Comparison of ENCODE assay signal across 18 cellular contexts in genomic region chr11:29224739-29225384, GRCh38.
DNase-seq lines count a peak whose midpoint lies in the region; ATAC-seq, FAIRE-seq and TF ChIP-seq lines count a peak whose summit lies in the region.
"Had no signal": no experiment of that assay in that cellular context is flagged by ENCODE, and none has a peak within 500 bp of the region (broad histone marks: within the 10 kb centered on the region; RNA-seq: fewer than 3 reads in every experiment).

No MANE protein-coding gene starts in this region.

- peaks cover 16% of the 10 kb centered on the region; the same call in 2 of the 3 replicates for H3K9me3 Mint-ChIP-seq in GM23338

- H3K4me3 ChIP-seq in GM23338 (no peak overlapping the region), GM12878 (no peak overlapping the region), neuronal stem cell (ENCODE audit: low read length in 2 of 2) (no peak overlapping the region)
- H3K4me3 ChIP-seq: HAP-1, SJCRH30 had no signal

- H2AFZ ChIP-seq in GM23338 (peak overlapping the region; percentile 57), GM12878 (ENCODE audit: control insufficient read depth, low read depth, low read length) (peak overlapping the region; percentile 34), neuronal stem cell (ENCODE audit: low read length) (peak overlapping the region; percentile 3)

- no peak overlapping the region for H2BK12ac ChIP-seq in neuronal stem cell (ENCODE audit: low read length)

- no peak for TF ChIP-seq CTCF in GM23338 (conservative IDR thresholded peaks at IDR 0.05; ENCODE audit: low read depth in 2 of 2)
- TF ChIP-seq CTCF in GM12878 (IDR thresholded peaks at IDR 0.05 in 2 of 3, conservative IDR thresholded peaks at IDR 0.05 in 1 of 3; ENCODE audit: control insufficient read depth in 2 of 3, extremely low read depth in 1 of 3, insufficient read depth in 1 of 3, low read depth in 3 of 3, low read length in 3 of 3), result no peak

- no peak overlapping the region; the same call in 1 of the 2 replicates for H3K27ac Mint-ChIP-seq in GM23338

- no peak for TF ChIP-seq EP300 in GM12878 (IDR thresholded peaks at IDR 0.05; ENCODE audit: borderline replicate concordance in 1 of 2, control insufficient read depth in 1 of 2, low read depth in 2 of 2, low read length in 2 of 2)

- peak; percentile 43 for DNase-seq in GM23338 (ENCODE audit: low spot score)
- DNase-seq in GM12878 (ENCODE audit: low read depth, low spot score), result no peak
- peak; percentile 24 for DNase-seq in iPS-NIHi11 (ENCODE audit: low spot score)
- DNase-seq in neuronal stem cell (ENCODE audit: low spot score), result no peak
- DNase-seq in activated CD4-positive, alpha-beta T cell treated with anti-CD3 and anti-CD28 coated beads for 48 hours, result no peak
- DNase-seq in DMS153 treated with DMSO at 0.1 percent for 48 hours (lab: John Stamatoyannopoulos, UW; ENCODE audit: unreplicated experiment), result no peak
- DNase-seq: ACHN; AML-193; COR-L47; DMS153; NCI-H1417; NCI-H1930; NCI-H526 treated with DMSO at 0.1 percent for 48 hours; NK-92 treated with Interleukin-12 subunit alpha and Interleukin-12 subunit beta, amount 100 ng/mL, for 24 hours had no signal

- no peak overlapping the region for H4K91ac ChIP-seq in neuronal stem cell (ENCODE audit: low read depth, low read length, poor library complexity)

- H3K27me3 ChIP-seq in GM23338 (ENCODE audit: insufficient read depth) (no peaks in the 10 kb centered on the region), GM12878 (replicated peaks in 1 of 2; ENCODE audit: control insufficient read depth in 2 of 2, insufficient read depth in 2 of 2, low read length in 1 of 2) (no peaks in the 10 kb centered on the region), neuronal stem cell (ENCODE audit: control insufficient read depth in 3 of 3, insufficient read depth in 3 of 3, low read depth in 1 of 3, low read length in 3 of 3) (peaks cover 0 to 3% (median 0%) of the 10 kb centered on the region in 3 experiments)
- H3K27me3 ChIP-seq: SJCRH30 had no signal

- RAD21 ChIA-PET in GM12878 (lab: Charles Lee; ENCODE audit: unreplicated experiment), result interaction anchor here (0.9 kb wide), 1 partner anchor 1526 kb away, joined by 3 read pairs; no protein-coding TSS in a partner anchor

- SMC1A ChIA-PET in GM12878 (lab: Charles Lee; ENCODE audit: uncharacterized antibody, unreplicated experiment), result interaction anchor here (0.7 to 0.9 kb wide), 2 partner anchors 18 to 68 kb away, joined by 3 read pairs; no protein-coding TSS in a partner anchor

- WGBS in GM12878 (ENCODE audit: insufficient coverage, insufficient replicate concordance, low lambda C conversion rate, missing lambda C conversion rate), result 35% methylated on average over 9 of the region's 9 CpGs
- no CpG with 5 or more reads among the region's 9 CpGs for WGBS in neuronal stem cell (ENCODE audit: extremely low coverage in 2 of 2, insufficient read length in 2 of 2, insufficient replicate concordance in 1 of 2), 2 donors

- peak overlapping the region; percentile 93 for H4K8ac ChIP-seq in neuronal stem cell (ENCODE audit: low read depth, low read length)

- FAIRE-seq in GM12878 (lab: Jason Lieb, UNC), result no peak

- H3K23ac ChIP-seq in neuronal stem cell (ENCODE audit: low read depth, low read length, poor library complexity), result no peak overlapping the region

- no peaks in the 10 kb centered on the region for H3K4me1 ChIP-seq in GM23338 (ENCODE audit: insufficient read depth)
- no peaks in the 10 kb centered on the region for H3K4me1 ChIP-seq in GM12878 (ENCODE audit: control insufficient read depth, insufficient read depth, low read length)
- peaks cover 0 to 7% of the 10 kb centered on the region in 2 donors for H3K4me1 ChIP-seq in neuronal stem cell (ENCODE audit: control insufficient read depth in 2 of 2, insufficient read depth in 1 of 2, low read depth in 1 of 2, low read length in 2 of 2)
- H3K4me1 ChIP-seq: HAP-1, SJCRH30 had no signal

- no peak overlapping the region for H2BK120ac ChIP-seq in neuronal stem cell (ENCODE audit: low read depth, low read length)

- H3K9me2 ChIP-seq in GM23338 (ENCODE audit: insufficient read depth), result no peaks in the 10 kb centered on the region

- H4K20me1 ChIP-seq in GM23338 (replicated peaks; ENCODE audit: insufficient read depth) (no peaks in the 10 kb centered on the region), GM12878 (ENCODE audit: control insufficient read depth, insufficient read depth) (no peaks in the 10 kb centered on the region)

- H3K9ac ChIP-seq in GM12878 (ENCODE audit: control insufficient read depth, insufficient read depth, low read length) (no peak overlapping the region), neuronal stem cell (ENCODE audit: low read depth, low read length, poor library complexity) (no peak overlapping the region)

- H3K79me2 ChIP-seq in GM23338 (replicated peaks; ENCODE audit: insufficient read depth), result no peaks in the 10 kb centered on the region
- no peaks in the 10 kb centered on the region for H3K79me2 ChIP-seq in GM12878 (ENCODE audit: control insufficient read depth, insufficient read depth, low read length)

- H3K79me1 ChIP-seq in neuronal stem cell (ENCODE audit: low read depth, low read length), result no peaks in the 10 kb centered on the region

- H3K27ac ChIP-seq in GM23338 (ENCODE audit: low read depth), result no peak overlapping the region
- H3K27ac ChIP-seq in GM12878 (ENCODE audit: control insufficient read depth, insufficient read depth), result no peak overlapping the region
- H3K27ac ChIP-seq in neuronal stem cell (replicated peaks; ENCODE audit: low read length), result no peak overlapping the region
- H3K27ac ChIP-seq: RWPE1, SJCRH30 had no signal

- no peaks in the 10 kb centered on the region for H3K36me3 Mint-ChIP-seq in GM23338 (ENCODE audit: low read depth)

- H3K9me3 ChIP-seq in GM12878 (replicated peaks; ENCODE audit: control insufficient read depth, insufficient read depth, low read length), result no peaks in the 10 kb centered on the region
- no peaks in the 10 kb centered on the region for H3K9me3 ChIP-seq in neuronal stem cell (replicated peaks in 1 of 2; ENCODE audit: control insufficient read depth in 2 of 2, insufficient read depth in 1 of 2, low read depth in 1 of 2, low read length in 2 of 2)
- H3K9me3 ChIP-seq: HAP-1, SJCRH30 had no signal

- in situ Hi-C loops in GM12878 (cut with MboI), result no loop called here

- CTCF ChIA-PET in GM12878 (lab: Yijun Ruan, JAX), result interaction anchor here (0.8 kb wide), 1 partner anchor 105 kb away, joined by 3 read pairs; no protein-coding TSS in a partner anchor

- no TSS peak for BruUV-seq in GM12878 (replicated peaks; lab: Mats Ljungman, UMichigan)

- no peak for TF ChIP-seq RAD21 in GM12878 (IDR thresholded peaks at IDR 0.05; ENCODE audit: insufficient read depth, low read depth, low read length)

- H2BK5ac ChIP-seq in neuronal stem cell (ENCODE audit: low read length), result no peak overlapping the region

- peak overlapping the region; percentile 11 for H3K18ac ChIP-seq in neuronal stem cell (ENCODE audit: low read length)

- no peaks in the 10 kb centered on the region for H3F3A ChIP-seq in GM23338 (replicated peaks; ENCODE audit: low read depth)

- intact Hi-C loops in GM12878 (cut with micrococcal nuclease; ENCODE audit: unreplicated experiment), result no loop called here

- POLR2A ChIA-PET in GM12878 (lab: Charles Lee), result interaction anchor here (0.6 kb wide), 1 partner anchor 1877 kb away, joined by 3 read pairs; no protein-coding TSS in a partner anchor

- H3K4me1 Mint-ChIP-seq in GM23338, result peaks cover 7% of the 10 kb centered on the region

- no peaks in the 10 kb centered on the region; the same call in 1 of the 2 replicates for H3K36me3 ChIP-seq in GM23338 (ENCODE audit: insufficient read depth)
- no peaks in the 10 kb centered on the region for H3K36me3 ChIP-seq in GM12878 (ENCODE audit: control insufficient read depth in 2 of 2, insufficient read depth in 2 of 2, low read length in 1 of 2)
- H3K36me3 ChIP-seq in neuronal stem cell (replicated peaks in 1 of 2; ENCODE audit: control insufficient read depth in 2 of 2, insufficient read depth in 2 of 2, low read length in 2 of 2), result no peaks in the 10 kb centered on the region
- H3K36me3 ChIP-seq: HAP-1, SJCRH30 had no signal

- no peaks in the 10 kb centered on the region for H3K27me3 Mint-ChIP-seq in GM23338 (ENCODE audit: insufficient read depth, low read depth, poor library complexity)

- H3K14ac ChIP-seq in neuronal stem cell (ENCODE audit: low read length), result no peak overlapping the region

- no peak overlapping the region for H3K4ac ChIP-seq in neuronal stem cell (ENCODE audit: low read length)

- no peak for TF ChIP-seq POLR2A in GM12878 (IDR thresholded peaks at IDR 0.05; ENCODE audit: low read depth, low read length)

- H2BK15ac ChIP-seq in neuronal stem cell (ENCODE audit: low read length), result no peak overlapping the region

- H3K4me2 ChIP-seq in GM23338 (no peak overlapping the region), GM12878 (ENCODE audit: control insufficient read depth, insufficient read depth) (no peak overlapping the region), neuronal stem cell (ENCODE audit: insufficient read depth, low read length, poor library complexity, severe bottlenecking) (no peak overlapping the region)

- H2AK5ac ChIP-seq in neuronal stem cell (ENCODE audit: low read depth, low read length), result no peak overlapping the region

- peak; percentile 89 for ATAC-seq in GM23338
- peak; percentile 95 for ATAC-seq in GM12878
- ATAC-seq in GM19463 (IDR thresholded peaks at IDR 0.05; ENCODE audit: unreplicated experiment), result no peak

- no peak overlapping the region for H3K4me3 Mint-ChIP-seq in GM23338

TF ChIP-seq in GM12878, 131 proteins besides CTCF, POLR2A, EP300 and RAD21 (continues in another document):
- TF ChIP-seq BCLAF1 (IDR thresholded peaks at IDR 0.05) (no peak), IKZF1 (conservative IDR thresholded peaks at IDR 0.05) (peak; percentile 51)

Comparison
In these comparisons a context has a peak if more than half of its experiments do, and no peak if none do; other contexts are left out.
1. DNase-seq: peak in GM23338 (single experiment) and iPS-NIHi11 (single experiment); none in GM12878 (single experiment), neuronal stem cell (single experiment), activated CD4-positive, alpha-beta T cell treated with anti-CD3 and anti-CD28 coated beads for 48 hours (single experiment) and DMS153 treated with DMSO at 0.1 percent for 48 hours (single experiment).
2. H2AFZ ChIP-seq: peak in every context shown above with its lines; median percentile 57 in GM23338; 34 in GM12878; 3 in neuronal stem cell.